Comparison of ENCODE assay signal across 16 cellular contexts in the genomic region with DNA sequence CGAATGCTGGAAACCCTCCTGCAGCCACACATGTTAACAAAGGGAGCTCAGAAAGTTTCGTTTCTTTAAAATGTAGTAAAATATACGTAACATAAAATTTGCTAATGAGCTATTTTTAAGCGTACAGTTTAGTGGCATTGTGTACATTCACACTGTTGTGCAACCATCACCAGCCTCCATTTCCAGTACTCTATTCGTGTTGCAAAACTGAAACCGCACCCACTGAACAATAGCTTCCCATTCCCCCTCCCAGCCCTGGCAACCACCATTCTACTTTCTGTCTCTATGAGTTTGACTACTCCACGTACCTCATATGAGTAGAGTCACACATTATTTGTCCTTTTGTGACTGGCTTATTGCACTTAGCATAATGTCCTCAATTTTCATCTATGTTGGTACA.
DNase-seq lines count a peak whose midpoint lies in the region; ATAC-seq and TF ChIP-seq lines count a peak whose summit lies in the region.
"Had no signal": no experiment of that assay in that cellular context is flagged by ENCODE, and none has a peak within 500 bp of the region (broad histone marks: within the 10 kb centered on the region; RNA-seq: fewer than 3 reads in every experiment).

No MANE protein-coding gene starts in this region.

- no TSS peak for BruUV-seq in Caco-2 (replicated peaks; lab: Mats Ljungman, UMichigan)

- no peaks in the 10 kb centered on the region for H3K27me3 Mint-ChIP-seq in activated T-cell treated with anti-CD3 and anti-CD28 coated beads, Interleukin-2, amount 50 U/mL, for 24 hours
- H3K27me3 Mint-ChIP-seq in Caco-2 (ENCODE audit: insufficient read depth, unreplicated experiment) = no peaks in the 10 kb centered on the region

- CTCF ChIA-PET in Caco-2 (lab: Charles Lee) = no interaction called here

- POLR2A ChIA-PET in Caco-2 (lab: Charles Lee) = no interaction called here

- H3K36me3 ChIP-seq in Caco-2 (ENCODE audit: control insufficient read depth, insufficient read depth, low read length) = no peaks in the 10 kb centered on the region

- H3K4me1 ChIP-seq in Caco-2 = no peaks in the 10 kb centered on the region

- H3K9me3 ChIP-seq in Caco-2 = no peaks in the 10 kb centered on the region
- H3K9me3 ChIP-seq: body of pancreas, testis had no signal

- H3K27me3 ChIP-seq in Caco-2 (replicated peaks; ENCODE audit: control insufficient read depth, insufficient read depth, low read length) = no peaks in the 10 kb centered on the region
- H3K27me3 ChIP-seq: body of pancreas, testis had no signal

- no peak overlapping the region for H3K4me3 ChIP-seq in Caco-2 (ENCODE audit: low read depth, low read length)
- H3K4me3 ChIP-seq: body of pancreas, testis had no signal

- TF ChIP-seq CTCF in Caco-2 (IDR thresholded peaks at IDR 0.05; ENCODE audit: insufficient read depth in 1 of 2, low read depth in 1 of 2, low read length in 1 of 2, severe bottlenecking in 1 of 2, unreplicated experiment in 1 of 2) = no peak

- intact Hi-C loops in Caco-2 (cut with micrococcal nuclease; ENCODE audit: unreplicated experiment) = no loop called here

- H3K4me1 Mint-ChIP-seq in activated T-cell treated with anti-CD3 and anti-CD28 coated beads, Interleukin-2, amount 50 U/mL, for 24 hours (ENCODE audit: low read depth) = peaks cover 5% of the 10 kb centered on the region
- H3K4me1 Mint-ChIP-seq in Caco-2 (ENCODE audit: low read depth, unreplicated experiment) = no peaks in the 10 kb centered on the region

- no peaks in the 10 kb centered on the region for H3K36me3 Mint-ChIP-seq in activated T-cell treated with anti-CD3 and anti-CD28 coated beads, Interleukin-2, amount 50 U/mL, for 24 hours (ENCODE audit: low read depth)
- H3K36me3 Mint-ChIP-seq in Caco-2 (ENCODE audit: insufficient read depth, unreplicated experiment) = no peaks in the 10 kb centered on the region

- H3K4me3 Mint-ChIP-seq in activated T-cell treated with anti-CD3 and anti-CD28 coated beads, Interleukin-2, amount 50 U/mL, for 24 hours = no peak overlapping the region
- H3K4me3 Mint-ChIP-seq in Caco-2 (ENCODE audit: unreplicated experiment) = no peak overlapping the region

- peak; percentile 77 for ATAC-seq in esophagus mucosa

- no peaks in the 10 kb centered on the region for H3K9me3 Mint-ChIP-seq in activated T-cell treated with anti-CD3 and anti-CD28 coated beads, Interleukin-2, amount 50 U/mL, for 24 hours
- H3K9me3 Mint-ChIP-seq in Caco-2 (ENCODE audit: unreplicated experiment) = peaks cover 14% of the 10 kb centered on the region

- DNase-seq in stimulated activated CD4-positive, alpha-beta T cell treated with anti-CD3 and anti-CD28 coated beads, Interleukin-1b, Interleukin-23, amount 100 ng/mL, for 48 hours = peak; percentile 8
- DNase-seq in stimulated activated CD4-positive, alpha-beta T cell treated with anti-CD3 and anti-CD28 coated beads, Interleukin-4, amount 100 ng/mL, for 24 hours = no peak
- DNase-seq in mucosa of gallbladder (ENCODE audit: low spot score) (peak; percentile 31), anterior cingulate cortex (lab: John Stamatoyannopoulos, UW) (no peak), NCI-H345 (lab: John Stamatoyannopoulos, UW) (no peak), Caco-2 (no peak)
- no peak for DNase-seq in activated T-cell treated with anti-CD3 and anti-CD28 coated beads, Interleukin-2, amount 50 U/mL, for 24 hours
- DNase-seq: activated CD4-positive, alpha-beta T cell treated with anti-CD3 and anti-CD28 coated beads, Interleukin-2, amount 50 U/mL, for 48 hours; glutamatergic neuron; NCI-H1417; NCI-H524; RPMI8226; T-helper 9 cell; testis had no signal

- no peak overlapping the region for H3K27ac Mint-ChIP-seq in activated T-cell treated with anti-CD3 and anti-CD28 coated beads, Interleukin-2, amount 50 U/mL, for 24 hours
- H3K27ac Mint-ChIP-seq in Caco-2 (ENCODE audit: unreplicated experiment) = no peak overlapping the region

Comparison
In these comparisons a context has a peak if more than half of its experiments do, and no peak if none do; other contexts are left out.
1. DNase-seq: peak in stimulated activated CD4-positive, alpha-beta T cell treated with anti-CD3 and anti-CD28 coated beads, Interleukin-1b, Interleukin-23, amount 100 ng/mL, for 48 hours (single experiment) and mucosa of gallbladder (single experiment); none in stimulated activated CD4-positive, alpha-beta T cell treated with anti-CD3 and anti-CD28 coated beads, Interleukin-4, amount 100 ng/mL, for 24 hours (single experiment), activated T-cell treated with anti-CD3 and anti-CD28 coated beads, Interleukin-2, amount 50 U/mL, for 24 hours (single experiment), anterior cingulate cortex (0 of 58), NCI-H345 (single experiment) and Caco-2 (0 of 2).